8 cellular contexts compared by ENCODE assay signal in genomic region chr14:70416717-70417349, GRCh38. TPM values are rescaled to one million over a fixed set of nuclear protein-coding genes. Genes with fewer than 3 reads are reported as not detected.
DNase-seq lines count a peak whose midpoint lies in the region; ATAC-seq and TF ChIP-seq lines count a peak whose summit lies in the region.

TSS of gene SYNJ2BP (minus strand) at chr14:70417090. CDS start at chr14:70416963, 127 bp downstream.

- H3K9me3 Mint-ChIP-seq in Caco-2 (ENCODE audit: unreplicated experiment), result peaks cover 10% of the 10 kb centered on the region

- H3K9ac ChIP-seq in duodenal mucosa (ENCODE audit: low read depth in 1 of 2, low read length in 2 of 2), result peak within 1 kb of the TSS; percentile 65 to 79
- peak within 1 kb of the TSS; percentile 72 to 97 for H3K9ac ChIP-seq in liver (ENCODE audit: low read depth in 1 of 2, low read length in 2 of 2)

- H3K4me3 Mint-ChIP-seq in Caco-2 (ENCODE audit: unreplicated experiment), result peak within 1 kb of the TSS; percentile 95

- peak; percentile 52 to 68 for TF ChIP-seq RAD21 in liver (IDR thresholded peaks at IDR 0.05)

- under 1% methylated on average over 23 of the region's 23 CpGs for WGBS in liver

- H3K36me3 ChIP-seq in Caco-2 (ENCODE audit: control insufficient read depth, insufficient read depth, low read length) (no peaks in the 10 kb centered on the region), HAP-1 (replicated peaks) (no peaks in the 10 kb centered on the region; the same call in 1 of the 2 replicates), duodenal mucosa (ENCODE audit: control insufficient read depth in 1 of 2, insufficient read depth in 2 of 2, low read length in 2 of 2) (peaks cover 0 to under 1% of the 10 kb centered on the region in 2 donors), liver (ENCODE audit: control insufficient read depth in 4 of 4, insufficient read depth in 3 of 4, low read depth in 1 of 4, low read length in 3 of 4) (peaks cover 0 to 5% (median 2%) of the 10 kb centered on the region in 4 donors)

- no peak for TF ChIP-seq CTCF in Caco-2 (IDR thresholded peaks at IDR 0.05; ENCODE audit: insufficient read depth in 1 of 2, low read depth in 1 of 2, low read length in 1 of 2, severe bottlenecking in 1 of 2, unreplicated experiment in 1 of 2)
- no peak for TF ChIP-seq CTCF in liver (IDR thresholded peaks at IDR 0.05; ENCODE audit: low read depth, low read length, missing input control)

- no peaks in the 10 kb centered on the region for H3K36me3 Mint-ChIP-seq in Caco-2 (ENCODE audit: insufficient read depth, unreplicated experiment)

- DNase-seq in Caco-2, result peak; percentile 83 to 87
- peak; percentile 75 to 78 for DNase-seq in HAP-1 (ENCODE audit: low spot score in 2 of 2)
- peak; percentile 68 for DNase-seq in NCI-H2227 treated with DMSO at 0.1 percent for 48 hours (lab: John Stamatoyannopoulos, UW)
- peak; percentile 15 to 44 for DNase-seq in activated CD4-positive, alpha-beta T cell treated with anti-CD3 and anti-CD28 coated beads, Interleukin-2, amount 50 U/mL, for 24 hours (ENCODE audit: low read depth in 1 of 2, low spot score in 1 of 2)
- DNase-seq in stimulated activated CD4-positive, alpha-beta T cell treated with anti-CD3 and anti-CD28 coated beads, Interleukin-2, amount 100 ng/mL, for 4 hours (ENCODE audit: low read depth), result peak; percentile 56

- POLR2A ChIA-PET in Caco-2 (lab: Charles Lee), result interaction anchor here (0.6 kb wide), 1 partner anchor 22 kb away, joined by 8 read pairs; no protein-coding TSS in a partner anchor

- H3K4me1 ChIP-seq in Caco-2, result peaks cover 5% of the 10 kb centered on the region; the same call in 1 of the 2 replicates
- peaks cover 5% of the 10 kb centered on the region for H3K4me1 ChIP-seq in HAP-1
- peaks cover 9 to 12% of the 10 kb centered on the region in 2 donors for H3K4me1 ChIP-seq in duodenal mucosa (ENCODE audit: control insufficient read depth in 1 of 2, insufficient read depth in 2 of 2, low read length in 2 of 2)
- peaks cover 3 to 20% (median 12%) of the 10 kb centered on the region in 4 donors for H3K4me1 ChIP-seq in liver (ENCODE audit: control insufficient read depth in 4 of 4, insufficient read depth in 4 of 4, low read length in 3 of 4)

- no TSS peak for BruUV-seq in Caco-2 (replicated peaks; lab: Mats Ljungman, UMichigan)

- ATAC-seq in GM18870 (IDR thresholded peaks at IDR 0.05; ENCODE audit: unreplicated experiment), result no peak

- H3K4me3 ChIP-seq in Caco-2 (ENCODE audit: low read depth, low read length) (peak within 1 kb of the TSS; percentile 56), HAP-1 (peak within 1 kb of the TSS; percentile 64), duodenal mucosa (ENCODE audit: low read depth in 1 of 2, low read length in 2 of 2) (peak within 1 kb of the TSS; percentile 92 to 93), liver (ENCODE audit: low read depth in 1 of 3, low read length in 3 of 3) (peak within 1 kb of the TSS; percentile 82 to 98 (median 92))

- H3K27ac Mint-ChIP-seq in Caco-2 (ENCODE audit: unreplicated experiment), result peak within 1 kb of the TSS; percentile 81

- peaks cover 2% of the 10 kb centered on the region for H3K27me3 Mint-ChIP-seq in Caco-2 (ENCODE audit: insufficient read depth, unreplicated experiment)

- H3K9me3 ChIP-seq in Caco-2 (no peaks in the 10 kb centered on the region), HAP-1 (no peaks in the 10 kb centered on the region), duodenal mucosa (ENCODE audit: control insufficient read depth in 1 of 2, low read length in 2 of 2) (no peaks in the 10 kb centered on the region), liver (ENCODE audit: control insufficient read depth in 4 of 4, low read length in 3 of 4) (no peaks in the 10 kb centered on the region)

- in situ Hi-C loops in HAP-1 (cut with MboI; ENCODE audit: low sequenced_read_pairs), result no loop called here

- H3K27ac ChIP-seq in duodenal mucosa (ENCODE audit: low read depth, low read length) (peak within 1 kb of the TSS; percentile 63), liver (ENCODE audit: low read depth in 1 of 2, low read length in 2 of 2) (peak within 1 kb of the TSS; percentile 77 to 88)

- peaks cover 17% of the 10 kb centered on the region for H3K4me1 Mint-ChIP-seq in Caco-2 (ENCODE audit: low read depth, unreplicated experiment)

- CTCF ChIA-PET in Caco-2 (lab: Charles Lee), result no interaction called here

- intact Hi-C loops in Caco-2 (cut with micrococcal nuclease; ENCODE audit: unreplicated experiment), result no loop called here

- H3K27me3 ChIP-seq in Caco-2 (replicated peaks; ENCODE audit: control insufficient read depth, insufficient read depth, low read length), result no peaks in the 10 kb centered on the region
- H3K27me3 ChIP-seq in HAP-1 (ENCODE audit: low read depth), result no peaks in the 10 kb centered on the region
- H3K27me3 ChIP-seq in duodenal mucosa (ENCODE audit: control insufficient read depth in 1 of 2, insufficient read depth in 2 of 2, low read length in 2 of 2), result no peaks in the 10 kb centered on the region
- H3K27me3 ChIP-seq in liver (ENCODE audit: control insufficient read depth in 4 of 4, insufficient read depth in 4 of 4, low read length in 3 of 4), result no peaks in the 10 kb centered on the region

TF ChIP-seq in liver, 16 proteins besides CTCF, POLR2A, EP300 and RAD21:
- peak; percentile 44 for TF ChIP-seq SP1 (IDR thresholded peaks at IDR 0.05)
- TF ChIP-seq REST (IDR thresholded peaks at IDR 0.05), result peak; percentile 72
- TF ChIP-seq NR2F2 (IDR thresholded peaks at IDR 0.05), result peak; percentile 32
- TF ChIP-seq FOXA1 (IDR thresholded peaks at IDR 0.05), result peak; percentile 29
- TF ChIP-seq ZBTB33 (IDR thresholded peaks at IDR 0.05), result peak; percentile 50
- no peak for TF ChIP-seq TAF1 (conservative IDR thresholded peaks at IDR 0.05)
- peak; percentile 76 to 92 for TF ChIP-seq RXRA (IDR thresholded peaks at IDR 0.05)
- no peak for TF ChIP-seq FOXA2 (IDR thresholded peaks at IDR 0.05)
- TF ChIP-seq MAX (IDR thresholded peaks at IDR 0.05), result peak; percentile 81
- TF ChIP-seq HNF4A (conservative IDR thresholded peaks at IDR 0.05), result peak; percentile 40 to 57
- TF ChIP-seq EGR1 (IDR thresholded peaks at IDR 0.05; ENCODE audit: low read depth in 2 of 2), result no peak
- TF ChIP-seq HNF4G (IDR thresholded peaks at IDR 0.05), result no peak
- TF ChIP-seq YY1 (IDR thresholded peaks at IDR 0.05), result peak; percentile 74
- peak; percentile 31 for TF ChIP-seq ATF3 (IDR thresholded peaks at IDR 0.05)
- TF ChIP-seq GABPA (IDR thresholded peaks at IDR 0.05 in 1 of 2, conservative IDR thresholded peaks at IDR 0.05 in 1 of 2), result peak; percentile 58 to 92
- TF ChIP-seq JUND (IDR thresholded peaks at IDR 0.05), result peak; percentile 33 to 51
TF ChIP-seq in liver: peak in this region for 12.

RNA-seq across cellular contexts. Expression of gene SYNJ2BP, which starts in this region (rescaled TPM):
- total RNA-seq in Caco-2 (2022), result 27.5 and 27.7 TPM in 2 replicates
- 10 to 100 TPM; 12.4 to 22.0 TPM for total RNA-seq in liver
- 10 to 100 TPM in 1 of 2 donors, 1 to 10 TPM in 1; 8.8 to 27.1 TPM for polyA plus RNA-seq in liver

Comparison
In these comparisons a context has a peak if more than half of its experiments do, and no peak if none do; other contexts are left out.
1. DNase-seq: peak in every context shown above with its lines; median percentile 85 in Caco-2; 76 in HAP-1; 68 in NCI-H2227 treated with DMSO at 0.1 percent for 48 hours; 56 in stimulated activated CD4-positive, alpha-beta T cell treated with anti-CD3 and anti-CD28 coated beads, Interleukin-2, amount 100 ng/mL, for 4 hours; 30 in activated CD4-positive, alpha-beta T cell treated with anti-CD3 and anti-CD28 coated beads, Interleukin-2, amount 50 U/mL, for 24 hours.